ENCODE assay signal across 1 cellular context in genomic region chr18:22467760-22468553, GRCh38.
TF ChIP-seq lines count a peak whose summit lies in the region.

No MANE protein-coding gene starts in this region.

TF ChIP-seq in K562, 482 proteins besides CTCF, POLR2A, EP300 and RAD21 (continued from another document and continues in another):
- TF ChIP-seq, protein P1, sequence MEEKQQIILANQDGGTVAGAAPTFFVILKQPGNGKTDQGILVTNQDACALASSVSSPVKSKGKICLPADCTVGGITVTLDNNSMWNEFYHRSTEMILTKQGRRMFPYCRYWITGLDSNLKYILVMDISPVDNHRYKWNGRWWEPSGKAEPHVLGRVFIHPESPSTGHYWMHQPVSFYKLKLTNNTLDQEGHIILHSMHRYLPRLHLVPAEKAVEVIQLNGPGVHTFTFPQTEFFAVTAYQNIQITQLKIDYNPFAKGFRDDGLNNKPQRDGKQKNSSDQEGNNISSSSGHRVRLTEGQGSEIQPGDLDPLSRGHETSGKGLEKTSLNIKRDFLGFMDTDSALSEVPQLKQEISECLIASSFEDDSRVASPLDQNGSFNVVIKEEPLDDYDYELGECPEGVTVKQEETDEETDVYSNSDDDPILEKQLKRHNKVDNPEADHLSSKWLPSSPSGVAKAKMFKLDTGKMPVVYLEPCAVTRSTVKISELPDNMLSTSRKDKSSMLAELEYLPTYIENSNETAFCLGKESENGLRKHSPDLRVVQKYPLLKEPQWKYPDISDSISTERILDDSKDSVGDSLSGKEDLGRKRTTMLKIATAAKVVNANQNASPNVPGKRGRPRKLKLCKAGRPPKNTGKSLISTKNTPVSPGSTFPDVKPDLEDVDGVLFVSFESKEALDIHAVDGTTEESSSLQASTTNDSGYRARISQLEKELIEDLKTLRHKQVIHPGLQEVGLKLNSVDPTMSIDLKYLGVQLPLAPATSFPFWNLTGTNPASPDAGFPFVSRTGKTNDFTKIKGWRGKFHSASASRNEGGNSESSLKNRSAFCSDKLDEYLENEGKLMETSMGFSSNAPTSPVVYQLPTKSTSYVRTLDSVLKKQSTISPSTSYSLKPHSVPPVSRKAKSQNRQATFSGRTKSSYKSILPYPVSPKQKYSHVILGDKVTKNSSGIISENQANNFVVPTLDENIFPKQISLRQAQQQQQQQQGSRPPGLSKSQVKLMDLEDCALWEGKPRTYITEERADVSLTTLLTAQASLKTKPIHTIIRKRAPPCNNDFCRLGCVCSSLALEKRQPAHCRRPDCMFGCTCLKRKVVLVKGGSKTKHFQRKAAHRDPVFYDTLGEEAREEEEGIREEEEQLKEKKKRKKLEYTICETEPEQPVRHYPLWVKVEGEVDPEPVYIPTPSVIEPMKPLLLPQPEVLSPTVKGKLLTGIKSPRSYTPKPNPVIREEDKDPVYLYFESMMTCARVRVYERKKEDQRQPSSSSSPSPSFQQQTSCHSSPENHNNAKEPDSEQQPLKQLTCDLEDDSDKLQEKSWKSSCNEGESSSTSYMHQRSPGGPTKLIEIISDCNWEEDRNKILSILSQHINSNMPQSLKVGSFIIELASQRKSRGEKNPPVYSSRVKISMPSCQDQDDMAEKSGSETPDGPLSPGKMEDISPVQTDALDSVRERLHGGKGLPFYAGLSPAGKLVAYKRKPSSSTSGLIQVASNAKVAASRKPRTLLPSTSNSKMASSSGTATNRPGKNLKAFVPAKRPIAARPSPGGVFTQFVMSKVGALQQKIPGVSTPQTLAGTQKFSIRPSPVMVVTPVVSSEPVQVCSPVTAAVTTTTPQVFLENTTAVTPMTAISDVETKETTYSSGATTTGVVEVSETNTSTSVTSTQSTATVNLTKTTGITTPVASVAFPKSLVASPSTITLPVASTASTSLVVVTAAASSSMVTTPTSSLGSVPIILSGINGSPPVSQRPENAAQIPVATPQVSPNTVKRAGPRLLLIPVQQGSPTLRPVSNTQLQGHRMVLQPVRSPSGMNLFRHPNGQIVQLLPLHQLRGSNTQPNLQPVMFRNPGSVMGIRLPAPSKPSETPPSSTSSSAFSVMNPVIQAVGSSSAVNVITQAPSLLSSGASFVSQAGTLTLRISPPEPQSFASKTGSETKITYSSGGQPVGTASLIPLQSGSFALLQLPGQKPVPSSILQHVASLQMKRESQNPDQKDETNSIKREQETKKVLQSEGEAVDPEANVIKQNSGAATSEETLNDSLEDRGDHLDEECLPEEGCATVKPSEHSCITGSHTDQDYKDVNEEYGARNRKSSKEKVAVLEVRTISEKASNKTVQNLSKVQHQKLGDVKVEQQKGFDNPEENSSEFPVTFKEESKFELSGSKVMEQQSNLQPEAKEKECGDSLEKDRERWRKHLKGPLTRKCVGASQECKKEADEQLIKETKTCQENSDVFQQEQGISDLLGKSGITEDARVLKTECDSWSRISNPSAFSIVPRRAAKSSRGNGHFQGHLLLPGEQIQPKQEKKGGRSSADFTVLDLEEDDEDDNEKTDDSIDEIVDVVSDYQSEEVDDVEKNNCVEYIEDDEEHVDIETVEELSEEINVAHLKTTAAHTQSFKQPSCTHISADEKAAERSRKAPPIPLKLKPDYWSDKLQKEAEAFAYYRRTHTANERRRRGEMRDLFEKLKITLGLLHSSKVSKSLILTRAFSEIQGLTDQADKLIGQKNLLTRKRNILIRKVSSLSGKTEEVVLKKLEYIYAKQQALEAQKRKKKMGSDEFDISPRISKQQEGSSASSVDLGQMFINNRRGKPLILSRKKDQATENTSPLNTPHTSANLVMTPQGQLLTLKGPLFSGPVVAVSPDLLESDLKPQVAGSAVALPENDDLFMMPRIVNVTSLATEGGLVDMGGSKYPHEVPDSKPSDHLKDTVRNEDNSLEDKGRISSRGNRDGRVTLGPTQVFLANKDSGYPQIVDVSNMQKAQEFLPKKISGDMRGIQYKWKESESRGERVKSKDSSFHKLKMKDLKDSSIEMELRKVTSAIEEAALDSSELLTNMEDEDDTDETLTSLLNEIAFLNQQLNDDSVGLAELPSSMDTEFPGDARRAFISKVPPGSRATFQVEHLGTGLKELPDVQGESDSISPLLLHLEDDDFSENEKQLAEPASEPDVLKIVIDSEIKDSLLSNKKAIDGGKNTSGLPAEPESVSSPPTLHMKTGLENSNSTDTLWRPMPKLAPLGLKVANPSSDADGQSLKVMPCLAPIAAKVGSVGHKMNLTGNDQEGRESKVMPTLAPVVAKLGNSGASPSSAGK (IDR thresholded peaks at IDR 0.05): peak; percentile 100
- TF ChIP-seq HNRNPL (IDR thresholded peaks at IDR 0.05; ENCODE audit: low read depth, low read length): no peak
- peak; percentile 25 for TF ChIP-seq DIDO1 (tag; IDR thresholded peaks at IDR 0.05; ENCODE audit: low read depth)
- TF ChIP-seq ARNT (IDR thresholded peaks at IDR 0.05): peak in 1 of 2 experiments; percentile 79; a peak in 1 of 4 replicates
- peak; percentile 94 for TF ChIP-seq JUN (IDR thresholded peaks at IDR 0.05; ENCODE audit: borderline replicate concordance, low read depth, low read length)
- peak; percentile 93 for TF ChIP-seq JUN (CRISPR knock-in tag; IDR thresholded peaks at IDR 0.05; ENCODE audit: borderline replicate concordance)
- peak; percentile 33; the same call in 1 of the 2 replicates for TF ChIP-seq BHLHE40 (IDR thresholded peaks at IDR 0.05; ENCODE audit: low read length)
- TF ChIP-seq, protein P2, sequence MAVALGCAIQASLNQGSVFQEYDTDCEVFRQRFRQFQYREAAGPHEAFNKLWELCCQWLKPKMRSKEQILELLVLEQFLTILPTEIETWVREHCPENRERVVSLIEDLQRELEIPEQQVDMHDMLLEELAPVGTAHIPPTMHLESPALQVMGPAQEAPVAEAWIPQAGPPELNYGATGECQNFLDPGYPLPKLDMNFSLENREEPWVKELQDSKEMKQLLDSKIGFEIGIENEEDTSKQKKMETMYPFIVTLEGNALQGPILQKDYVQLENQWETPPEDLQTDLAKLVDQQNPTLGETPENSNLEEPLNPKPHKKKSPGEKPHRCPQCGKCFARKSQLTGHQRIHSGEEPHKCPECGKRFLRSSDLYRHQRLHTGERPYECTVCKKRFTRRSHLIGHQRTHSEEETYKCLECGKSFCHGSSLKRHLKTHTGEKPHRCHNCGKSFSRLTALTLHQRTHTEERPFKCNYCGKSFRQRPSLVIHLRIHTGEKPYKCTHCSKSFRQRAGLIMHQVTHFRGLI (CRISPR knock-in tag; IDR thresholded peaks at IDR 0.05): peak; percentile 88
- TF ChIP-seq ZNF655 (CRISPR knock-in tag; IDR thresholded peaks at IDR 0.05): 0 out of 2 replicates have a peak, but pooled peaks have one; percentile 34
- TF ChIP-seq, protein P3, sequence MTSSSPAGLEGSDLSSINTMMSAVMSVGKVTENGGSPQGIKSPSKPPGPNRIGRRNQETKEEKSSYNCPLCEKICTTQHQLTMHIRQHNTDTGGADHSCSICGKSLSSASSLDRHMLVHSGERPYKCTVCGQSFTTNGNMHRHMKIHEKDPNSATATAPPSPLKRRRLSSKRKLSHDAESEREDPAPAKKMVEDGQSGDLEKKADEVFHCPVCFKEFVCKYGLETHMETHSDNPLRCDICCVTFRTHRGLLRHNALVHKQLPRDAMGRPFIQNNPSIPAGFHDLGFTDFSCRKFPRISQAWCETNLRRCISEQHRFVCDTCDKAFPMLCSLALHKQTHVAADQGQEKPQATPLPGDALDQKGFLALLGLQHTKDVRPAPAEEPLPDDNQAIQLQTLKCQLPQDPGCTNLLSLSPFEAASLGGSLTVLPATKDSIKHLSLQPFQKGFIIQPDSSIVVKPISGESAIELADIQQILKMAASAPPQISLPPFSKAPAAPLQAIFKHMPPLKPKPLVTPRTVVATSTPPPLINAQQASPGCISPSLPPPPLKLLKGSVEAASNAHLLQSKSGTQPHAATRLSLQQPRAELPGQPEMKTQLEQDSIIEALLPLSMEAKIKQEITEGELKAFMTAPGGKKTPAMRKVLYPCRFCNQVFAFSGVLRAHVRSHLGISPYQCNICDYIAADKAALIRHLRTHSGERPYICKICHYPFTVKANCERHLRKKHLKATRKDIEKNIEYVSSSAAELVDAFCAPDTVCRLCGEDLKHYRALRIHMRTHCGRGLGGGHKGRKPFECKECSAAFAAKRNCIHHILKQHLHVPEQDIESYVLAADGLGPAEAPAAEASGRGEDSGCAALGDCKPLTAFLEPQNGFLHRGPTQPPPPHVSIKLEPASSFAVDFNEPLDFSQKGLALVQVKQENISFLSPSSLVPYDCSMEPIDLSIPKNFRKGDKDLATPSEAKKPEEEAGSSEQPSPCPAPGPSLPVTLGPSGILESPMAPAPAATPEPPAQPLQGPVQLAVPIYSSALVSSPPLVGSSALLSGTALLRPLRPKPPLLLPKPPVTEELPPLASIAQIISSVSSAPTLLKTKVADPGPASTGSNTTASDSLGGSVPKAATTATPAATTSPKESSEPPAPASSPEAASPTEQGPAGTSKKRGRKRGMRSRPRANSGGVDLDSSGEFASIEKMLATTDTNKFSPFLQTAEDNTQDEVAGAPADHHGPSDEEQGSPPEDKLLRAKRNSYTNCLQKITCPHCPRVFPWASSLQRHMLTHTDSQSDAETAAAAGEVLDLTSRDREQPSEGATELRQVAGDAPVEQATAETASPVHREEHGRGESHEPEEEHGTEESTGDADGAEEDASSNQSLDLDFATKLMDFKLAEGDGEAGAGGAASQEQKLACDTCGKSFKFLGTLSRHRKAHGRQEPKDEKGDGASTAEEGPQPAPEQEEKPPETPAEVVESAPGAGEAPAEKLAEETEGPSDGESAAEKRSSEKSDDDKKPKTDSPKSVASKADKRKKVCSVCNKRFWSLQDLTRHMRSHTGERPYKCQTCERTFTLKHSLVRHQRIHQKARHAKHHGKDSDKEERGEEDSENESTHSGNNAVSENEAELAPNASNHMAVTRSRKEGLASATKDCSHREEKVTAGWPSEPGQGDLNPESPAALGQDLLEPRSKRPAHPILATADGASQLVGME (CRISPR knock-in tag; IDR thresholded peaks at IDR 0.05): peak; percentile 90
- TF ChIP-seq RHOXF2B (CRISPR knock-in tag; conservative IDR thresholded peaks at IDR 0.05): peak; percentile 70
- peak; percentile 85; the same call in 1 of the 2 replicates for TF ChIP-seq ZNF41 (CRISPR knock-in tag; conservative IDR thresholded peaks at IDR 0.05)
- TF ChIP-seq ZNF507 (tag; conservative IDR thresholded peaks at IDR 0.05): no peak
- peak; percentile 53; the same call in 1 of the 2 replicates for TF ChIP-seq JUNB (CRISPR knock-in tag; conservative IDR thresholded peaks at IDR 0.05)
- TF ChIP-seq HNRNPK (IDR thresholded peaks at IDR 0.05; ENCODE audit: low read depth, low read length, poor library complexity, severe bottlenecking): no peak
- TF ChIP-seq, protein P4, sequence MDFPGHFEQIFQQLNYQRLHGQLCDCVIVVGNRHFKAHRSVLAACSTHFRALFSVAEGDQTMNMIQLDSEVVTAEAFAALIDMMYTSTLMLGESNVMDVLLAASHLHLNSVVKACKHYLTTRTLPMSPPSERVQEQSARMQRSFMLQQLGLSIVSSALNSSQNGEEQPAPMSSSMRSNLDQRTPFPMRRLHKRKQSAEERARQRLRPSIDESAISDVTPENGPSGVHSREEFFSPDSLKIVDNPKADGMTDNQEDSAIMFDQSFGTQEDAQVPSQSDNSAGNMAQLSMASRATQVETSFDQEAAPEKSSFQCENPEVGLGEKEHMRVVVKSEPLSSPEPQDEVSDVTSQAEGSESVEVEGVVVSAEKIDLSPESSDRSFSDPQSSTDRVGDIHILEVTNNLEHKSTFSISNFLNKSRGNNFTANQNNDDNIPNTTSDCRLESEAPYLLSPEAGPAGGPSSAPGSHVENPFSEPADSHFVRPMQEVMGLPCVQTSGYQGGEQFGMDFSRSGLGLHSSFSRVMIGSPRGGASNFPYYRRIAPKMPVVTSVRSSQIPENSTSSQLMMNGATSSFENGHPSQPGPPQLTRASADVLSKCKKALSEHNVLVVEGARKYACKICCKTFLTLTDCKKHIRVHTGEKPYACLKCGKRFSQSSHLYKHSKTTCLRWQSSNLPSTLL (IDR thresholded peaks at IDR 0.05): no peak
- TF ChIP-seq ZNF175 (CRISPR knock-in tag; IDR thresholded peaks at IDR 0.05; ENCODE audit: low read depth): peak; percentile 98
- peak; percentile 59; the same call in 1 of the 2 replicates for TF ChIP-seq ZNF23 (CRISPR knock-in tag; IDR thresholded peaks at IDR 0.05)
- TF ChIP-seq GMEB1 (CRISPR knock-in tag; IDR thresholded peaks at IDR 0.05): peak; percentile 51
- TF ChIP-seq ETV1 (tag; conservative IDR thresholded peaks at IDR 0.05; ENCODE audit: low read depth): peak; percentile 29
- TF ChIP-seq SIN3B (IDR thresholded peaks at IDR 0.05; ENCODE audit: low read depth): no peak
- TF ChIP-seq, protein P5, sequence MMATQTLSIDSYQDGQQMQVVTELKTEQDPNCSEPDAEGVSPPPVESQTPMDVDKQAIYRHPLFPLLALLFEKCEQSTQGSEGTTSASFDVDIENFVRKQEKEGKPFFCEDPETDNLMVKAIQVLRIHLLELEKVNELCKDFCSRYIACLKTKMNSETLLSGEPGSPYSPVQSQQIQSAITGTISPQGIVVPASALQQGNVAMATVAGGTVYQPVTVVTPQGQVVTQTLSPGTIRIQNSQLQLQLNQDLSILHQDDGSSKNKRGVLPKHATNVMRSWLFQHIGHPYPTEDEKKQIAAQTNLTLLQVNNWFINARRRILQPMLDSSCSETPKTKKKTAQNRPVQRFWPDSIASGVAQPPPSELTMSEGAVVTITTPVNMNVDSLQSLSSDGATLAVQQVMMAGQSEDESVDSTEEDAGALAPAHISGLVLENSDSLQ (IDR thresholded peaks at IDR 0.05): peak; percentile 89
